2 cellular contexts compared by ENCODE assay signal in the genomic region with DNA sequence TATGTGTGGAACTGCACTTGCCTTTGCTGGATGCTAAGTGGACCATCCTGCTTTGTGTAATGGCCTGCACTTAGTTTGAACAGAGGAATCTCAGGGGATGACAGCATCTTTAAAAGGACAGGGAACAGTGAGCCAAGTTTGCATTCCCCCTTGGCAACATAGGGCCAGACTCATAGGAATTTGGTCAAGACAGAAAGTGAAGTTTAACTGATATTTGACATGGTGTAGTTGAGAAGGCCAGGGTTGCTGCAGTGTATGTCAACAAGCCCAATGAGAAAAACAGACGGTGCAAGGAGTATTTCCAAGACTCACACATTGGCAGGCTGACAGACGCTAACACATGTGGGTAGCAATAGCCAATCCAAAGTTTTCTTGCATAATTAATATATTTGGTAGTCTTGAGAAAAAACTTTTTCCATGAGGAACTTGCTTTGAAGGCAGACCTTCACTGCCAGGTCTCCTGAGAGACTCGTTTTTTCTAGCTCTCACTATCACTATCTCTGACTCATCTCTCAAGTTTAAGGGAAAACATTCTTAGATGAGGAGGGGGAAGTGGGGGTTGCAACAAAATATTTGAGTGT.
TF ChIP-seq lines count a peak whose summit lies in the region.

No MANE protein-coding gene starts in this region.

TF ChIP-seq in IMR-90, 13 proteins besides CTCF, POLR2A, EP300 and RAD21:
- TF ChIP-seq RCOR1 (IDR thresholded peaks at IDR 0.05; ENCODE audit: insufficient replicate concordance, low read length) = no peak
- TF ChIP-seq CEBPB (IDR thresholded peaks at IDR 0.05; ENCODE audit: low read depth, low read length) = no peak
- no peak for TF ChIP-seq NFE2L2 (IDR thresholded peaks at IDR 0.05; ENCODE audit: low read depth, low read length)
- TF ChIP-seq CHD1 (IDR thresholded peaks at IDR 0.05; ENCODE audit: low read depth, low read length) = no peak
- TF ChIP-seq RFX5 (IDR thresholded peaks at IDR 0.05; ENCODE audit: low read depth, low read length) = no peak
- no peak for TF ChIP-seq MXI1 (IDR thresholded peaks at IDR 0.05; ENCODE audit: borderline replicate concordance, low read depth, low read length)
- no peak for TF ChIP-seq MAZ (IDR thresholded peaks at IDR 0.05; ENCODE audit: borderline replicate concordance, low read depth, low read length)
- TF ChIP-seq BHLHE40 (IDR thresholded peaks at IDR 0.05; ENCODE audit: low read depth, low read length) = no peak
- no peak for TF ChIP-seq MAFK (IDR thresholded peaks at IDR 0.05; ENCODE audit: low read depth, low read length)
- TF ChIP-seq, protein P1, sequence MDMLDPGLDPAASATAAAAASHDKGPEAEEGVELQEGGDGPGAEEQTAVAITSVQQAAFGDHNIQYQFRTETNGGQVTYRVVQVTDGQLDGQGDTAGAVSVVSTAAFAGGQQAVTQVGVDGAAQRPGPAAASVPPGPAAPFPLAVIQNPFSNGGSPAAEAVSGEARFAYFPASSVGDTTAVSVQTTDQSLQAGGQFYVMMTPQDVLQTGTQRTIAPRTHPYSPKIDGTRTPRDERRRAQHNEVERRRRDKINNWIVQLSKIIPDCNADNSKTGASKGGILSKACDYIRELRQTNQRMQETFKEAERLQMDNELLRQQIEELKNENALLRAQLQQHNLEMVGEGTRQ (IDR thresholded peaks at IDR 0.05; ENCODE audit: low read depth, low read length) = no peak
- TF ChIP-seq FOS (IDR thresholded peaks at IDR 0.05; ENCODE audit: low read depth, low read length) = no peak
- TF ChIP-seq SMC3 (IDR thresholded peaks at IDR 0.05; ENCODE audit: low read depth, low read length) = no peak
- TF ChIP-seq, protein P2, sequence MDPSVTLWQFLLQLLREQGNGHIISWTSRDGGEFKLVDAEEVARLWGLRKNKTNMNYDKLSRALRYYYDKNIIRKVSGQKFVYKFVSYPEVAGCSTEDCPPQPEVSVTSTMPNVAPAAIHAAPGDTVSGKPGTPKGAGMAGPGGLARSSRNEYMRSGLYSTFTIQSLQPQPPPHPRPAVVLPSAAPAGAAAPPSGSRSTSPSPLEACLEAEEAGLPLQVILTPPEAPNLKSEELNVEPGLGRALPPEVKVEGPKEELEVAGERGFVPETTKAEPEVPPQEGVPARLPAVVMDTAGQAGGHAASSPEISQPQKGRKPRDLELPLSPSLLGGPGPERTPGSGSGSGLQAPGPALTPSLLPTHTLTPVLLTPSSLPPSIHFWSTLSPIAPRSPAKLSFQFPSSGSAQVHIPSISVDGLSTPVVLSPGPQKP (IDR thresholded peaks at IDR 0.05; ENCODE audit: borderline replicate concordance, low read depth, low read length) = no peak

TF ChIP-seq in HepG2, 621 proteins besides CTCF, POLR2A, EP300 and RAD21:
- TF ChIP-seq, protein P3, sequence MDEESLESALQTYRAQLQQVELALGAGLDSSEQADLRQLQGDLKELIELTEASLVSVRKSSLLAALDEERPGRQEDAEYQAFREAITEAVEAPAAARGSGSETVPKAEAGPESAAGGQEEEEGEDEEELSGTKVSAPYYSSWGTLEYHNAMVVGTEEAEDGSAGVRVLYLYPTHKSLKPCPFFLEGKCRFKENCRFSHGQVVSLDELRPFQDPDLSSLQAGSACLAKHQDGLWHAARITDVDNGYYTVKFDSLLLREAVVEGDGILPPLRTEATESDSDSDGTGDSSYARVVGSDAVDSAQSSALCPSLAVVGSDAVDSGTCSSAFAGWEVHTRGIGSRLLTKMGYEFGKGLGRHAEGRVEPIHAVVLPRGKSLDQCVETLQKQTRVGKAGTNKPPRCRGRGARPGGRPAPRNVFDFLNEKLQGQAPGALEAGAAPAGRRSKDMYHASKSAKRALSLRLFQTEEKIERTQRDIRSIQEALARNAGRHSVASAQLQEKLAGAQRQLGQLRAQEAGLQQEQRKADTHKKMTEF (CRISPR knock-in tag; IDR thresholded peaks at IDR 0.05) = no peak
- TF ChIP-seq TBP (CRISPR knock-in tag; IDR thresholded peaks at IDR 0.05) = no peak
- TF ChIP-seq NR3C1 (CRISPR knock-in tag; IDR thresholded peaks at IDR 0.05) = no peak
- TF ChIP-seq, protein P4, sequence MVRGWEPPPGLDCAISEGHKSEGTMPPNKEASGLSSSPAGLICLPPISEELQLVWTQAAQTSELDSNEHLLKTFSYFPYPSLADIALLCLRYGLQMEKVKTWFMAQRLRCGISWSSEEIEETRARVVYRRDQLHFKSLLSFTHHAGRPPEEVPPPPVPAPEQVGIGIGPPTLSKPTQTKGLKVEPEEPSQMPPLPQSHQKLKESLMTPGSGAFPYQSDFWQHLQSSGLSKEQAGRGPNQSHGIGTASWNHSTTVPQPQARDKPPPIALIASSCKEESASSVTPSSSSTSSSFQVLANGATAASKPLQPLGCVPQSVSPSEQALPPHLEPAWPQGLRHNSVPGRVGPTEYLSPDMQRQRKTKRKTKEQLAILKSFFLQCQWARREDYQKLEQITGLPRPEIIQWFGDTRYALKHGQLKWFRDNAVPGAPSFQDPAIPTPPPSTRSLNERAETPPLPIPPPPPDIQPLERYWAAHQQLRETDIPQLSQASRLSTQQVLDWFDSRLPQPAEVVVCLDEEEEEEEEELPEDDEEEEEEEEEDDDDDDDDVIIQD (CRISPR knock-in tag; IDR thresholded peaks at IDR 0.05; ENCODE audit: low read depth) = no peak
- no peak for TF ChIP-seq ZBTB3 (CRISPR knock-in tag; IDR thresholded peaks at IDR 0.05; ENCODE audit: borderline replicate concordance, low read depth)
- no peak for TF ChIP-seq KDM6A (CRISPR knock-in tag; IDR thresholded peaks at IDR 0.05; ENCODE audit: low read depth)
- no peak for TF ChIP-seq ZNF124 (CRISPR knock-in tag; IDR thresholded peaks at IDR 0.05)
- TF ChIP-seq, protein P5, sequence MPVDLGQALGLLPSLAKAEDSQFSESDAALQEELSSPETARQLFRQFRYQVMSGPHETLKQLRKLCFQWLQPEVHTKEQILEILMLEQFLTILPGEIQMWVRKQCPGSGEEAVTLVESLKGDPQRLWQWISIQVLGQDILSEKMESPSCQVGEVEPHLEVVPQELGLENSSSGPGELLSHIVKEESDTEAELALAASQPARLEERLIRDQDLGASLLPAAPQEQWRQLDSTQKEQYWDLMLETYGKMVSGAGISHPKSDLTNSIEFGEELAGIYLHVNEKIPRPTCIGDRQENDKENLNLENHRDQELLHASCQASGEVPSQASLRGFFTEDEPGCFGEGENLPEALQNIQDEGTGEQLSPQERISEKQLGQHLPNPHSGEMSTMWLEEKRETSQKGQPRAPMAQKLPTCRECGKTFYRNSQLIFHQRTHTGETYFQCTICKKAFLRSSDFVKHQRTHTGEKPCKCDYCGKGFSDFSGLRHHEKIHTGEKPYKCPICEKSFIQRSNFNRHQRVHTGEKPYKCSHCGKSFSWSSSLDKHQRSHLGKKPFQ (CRISPR knock-in tag; IDR thresholded peaks at IDR 0.05; ENCODE audit: insufficient replicate concordance) = no peak
- no peak for TF ChIP-seq ZNF614 (CRISPR knock-in tag; IDR thresholded peaks at IDR 0.05; ENCODE audit: borderline replicate concordance)
